ENCODE assay signal across 12 cellular contexts in the genomic region with DNA sequence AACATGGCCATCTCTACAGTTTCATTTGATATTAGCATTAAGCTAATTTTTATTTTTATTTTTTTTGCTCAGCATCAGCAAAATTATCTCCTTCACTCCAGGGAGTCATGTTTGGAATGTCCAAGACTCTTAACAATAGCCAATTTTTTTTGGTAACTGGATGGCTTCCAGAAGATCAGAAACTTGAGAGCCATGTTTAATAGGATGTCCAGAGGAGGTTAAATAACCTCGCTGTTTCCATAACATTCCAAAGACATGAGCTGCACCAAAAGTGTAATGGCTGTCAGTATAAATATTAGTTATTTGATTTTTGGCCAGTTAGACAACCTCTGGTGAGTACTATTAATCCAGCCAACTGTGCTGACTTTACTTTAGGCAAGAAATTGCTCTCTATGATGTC.
DNase-seq lines count a peak whose midpoint lies in the region; TF ChIP-seq lines count a peak whose summit lies in the region.
"Had no signal": no experiment of that assay in that cellular context is flagged by ENCODE, and none has a peak within 500 bp of the region (broad histone marks: within the 10 kb centered on the region; RNA-seq: fewer than 3 reads in every experiment).

No MANE protein-coding gene starts in this region.

- H3K9me3 Mint-ChIP-seq in immature natural killer cell, result peaks cover 0 to 3% (median 0%) of the 10 kb centered on the region in 6 donors

- H3K27ac Mint-ChIP-seq in immature natural killer cell, result no peak overlapping the region

- H3K36me3 ChIP-seq in SJCRH30, result no peaks in the 10 kb centered on the region

- H3K4me1 ChIP-seq in SJCRH30, result peaks cover 18% of the 10 kb centered on the region

- peaks cover 2 to 4% (median 2%) of the 10 kb centered on the region in 3 donors for H3K27me3 Mint-ChIP-seq in immature natural killer cell (ENCODE audit: low read depth in 3 of 3)

- H3K4me3 ChIP-seq in SJCRH30 (no peak overlapping the region), fibroblast of mammary gland (ENCODE audit: control insufficient read depth, low read depth, low read length) (no peak overlapping the region), skeletal muscle cell (ENCODE audit: low read depth, low read length) (no peak overlapping the region)

- peak overlapping the region; percentile 0; the same call in 1 of the 2 replicates for H3K27ac ChIP-seq in SJCRH30

- no peaks in the 10 kb centered on the region for H3K9me3 ChIP-seq in SJCRH30 (replicated peaks)

- no peaks in the 10 kb centered on the region for H3K4me1 Mint-ChIP-seq in immature natural killer cell

- DNase-seq in GM04504 (ENCODE audit: low read depth) (peak; percentile 79), SJCRH30 (peak in 1 of 2 experiments; percentile 67), fibroblast of mammary gland (ENCODE audit: low read depth) (peak; percentile 85), skeletal muscle cell (ENCODE audit: low read depth) (peak; percentile 77), RPMI8226 (no peak), immature natural killer cell (no peak), Kasumi-1 (lab: John Stamatoyannopoulos, UW) (no peak)
- DNase-seq: GOT3, midbrain, NCI-H1105, NCI-H510A treated with DMSO at 0.1 percent for 48 hours, SHP77 treated with DMSO at 0.1 percent for 48 hours had no signal

- H3K27me3 ChIP-seq in SJCRH30, result no peaks in the 10 kb centered on the region

- no peaks in the 10 kb centered on the region for H3K36me3 Mint-ChIP-seq in immature natural killer cell

- no peak for TF ChIP-seq CTCF in fibroblast of mammary gland (conservative IDR thresholded peaks at IDR 0.05; ENCODE audit: control insufficient read depth, insufficient read depth, low read depth, low read length)

- H3K4me3 Mint-ChIP-seq in immature natural killer cell, result no peak overlapping the region

Comparison
In these comparisons a context has a peak if more than half of its experiments do, and no peak if none do; other contexts are left out.
1. DNase-seq: peak in GM04504 (single experiment), fibroblast of mammary gland (single experiment) and skeletal muscle cell (single experiment); none in RPMI8226 (single experiment), immature natural killer cell (0 of 3) and Kasumi-1 (0 of 2).